In the genomic region with DNA sequence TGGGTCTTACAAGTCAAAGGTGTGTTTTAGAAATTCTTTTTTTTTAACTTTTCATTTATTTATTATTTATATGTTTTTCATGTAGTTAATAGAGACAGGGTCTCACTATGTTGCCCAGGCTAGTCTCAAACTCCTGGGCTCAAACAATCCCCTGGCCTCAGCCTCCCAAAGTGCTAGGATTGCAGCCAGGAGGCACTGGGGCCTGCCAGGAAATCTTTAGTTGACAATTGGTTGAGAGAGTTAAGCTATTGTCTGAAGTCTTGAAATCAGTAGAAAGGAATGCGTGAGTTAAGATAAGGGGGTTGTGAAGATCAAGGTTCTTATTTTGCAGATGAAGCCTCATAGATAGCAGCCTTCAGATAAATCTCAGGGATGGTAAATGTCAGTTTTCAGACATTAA, we compare ENCODE assay signal across 33 cellular contexts.
"Had no signal": no experiment of that assay in that cellular context is flagged by ENCODE, and none has a peak within 500 bp of the region (broad histone marks: within the 10 kb centered on the region; RNA-seq: fewer than 3 reads in every experiment).

No MANE protein-coding gene starts in this region.

- DNase-seq: activated B cell treated with CpG ODN at 0.5 μM for 24 hours; activated CD4-positive, alpha-beta memory T cell treated with anti-CD3 and anti-CD28 coated beads, Interleukin-2, amount 10 ng/mL, durations not matched to agents 7 days and 5 days; activated CD4-positive, alpha-beta T cell treated with anti-CD3 and anti-CD28 coated beads for 4 hours; activated CD4-positive, CD25-positive, alpha-beta regulatory T cell treated with anti-CD3 and anti-CD28 coated beads, Interleukin-2, amount 50 U/mL, for 72 hours; activated gamma-delta T cell; activated naive CD4-positive, alpha-beta T cell treated with Interleukin-2 at 50 U/mL for 16 hours; activated naive CD8-positive, alpha-beta T cell treated with anti-CD3 and anti-CD28 coated beads, Interleukin-2, amount 10 ng/mL, durations not matched to agents 7 days and 5 days; activated T-cell treated with anti-CD3 and anti-CD28 coated beads, Interleukin-2, amount 50 U/mL, for 1 hour; activated T-cell treated with anti-CD3 and anti-CD28 coated beads, Interleukin-2, amount 50 U/mL, for 72 hours; amygdala; body of pancreas; Kasumi-1; MG63; NCI-H1048; NCI-H1105 treated with DMSO at 0.1 percent for 48 hours; NCI-H1436; NCI-H1694; NCI-H1930; NCI-H2081 treated with DMSO at 0.1 percent for 48 hours; NCI-H226; NCI-H524 treated with DMSO at 0.1 percent for 48 hours; PC-3; Peyer's patch; RPMI8226; SHP77 treated with DMSO at 0.1 percent for 48 hours; SK-N-SH had no signal

- H3K4me1 ChIP-seq: ascending aorta, body of pancreas, breast epithelium, Peyer's patch, SJSA1 had no signal

- H3K36me3 ChIP-seq: ascending aorta, breast epithelium, MG63, Peyer's patch, SJSA1 had no signal

- H3K9me3 ChIP-seq: MG63, Peyer's patch, SK-N-SH had no signal

- H3K4me1 Mint-ChIP-seq: activated B cell treated with CpG ODN at 0.5 μM for 24 hours; activated CD4-positive, alpha-beta memory T cell treated with anti-CD3 and anti-CD28 coated beads, Interleukin-2, amount 10 ng/mL, durations not matched to agents 7 days and 5 days; activated naive CD4-positive, alpha-beta T cell treated with anti-CD3 and anti-CD28 coated beads, Interleukin-2, amount 50 U/mL, for 24 hours; activated naive CD8-positive, alpha-beta T cell treated with anti-CD3 and anti-CD28 coated beads, Interleukin-2, amount 10 ng/mL, durations not matched to agents 7 days and 5 days; activated T-helper 17 cell treated with anti-CD3 and anti-CD28 coated beads, Interleukin-2, amount 50 U/mL, for 72 hours had no signal

- H3K27ac ChIP-seq: ascending aorta, body of pancreas, breast epithelium, Peyer's patch, SJSA1 had no signal

- H3K4me3 ChIP-seq: ascending aorta, body of pancreas, breast epithelium, MG63, Peyer's patch, SJSA1 had no signal

- H3K4me3 Mint-ChIP-seq: activated B cell treated with CpG ODN at 0.5 μM for 24 hours; activated CD4-positive, alpha-beta memory T cell treated with anti-CD3 and anti-CD28 coated beads, Interleukin-2, amount 10 ng/mL, durations not matched to agents 7 days and 5 days; activated naive CD4-positive, alpha-beta T cell treated with anti-CD3 and anti-CD28 coated beads, Interleukin-2, amount 50 U/mL, for 24 hours; activated naive CD8-positive, alpha-beta T cell treated with anti-CD3 and anti-CD28 coated beads, Interleukin-2, amount 10 ng/mL, durations not matched to agents 7 days and 5 days; activated T-cell treated with anti-CD3 and anti-CD28 coated beads, Interleukin-2, amount 50 U/mL, for 72 hours; activated T-helper 17 cell treated with anti-CD3 and anti-CD28 coated beads, Interleukin-2, amount 50 U/mL, for 72 hours; T-helper 1 cell treated with Interleukin-12 subunit alpha and Interleukin-12 subunit beta and Interleukin-4 antibody, amounts not matched to agents 30 μg/mL and 1 μg/mL, for 36 hours; T-helper 2 cell treated with Interferon-gamma antibody and Interleukin-4, amounts not matched to agents 5 μg/mL and 100 μg/mL, for 36 hours had no signal

- ATAC-seq: activated T-cell treated with anti-CD3 and anti-CD28 coated beads, Interleukin-2, amount 50 U/mL, for 72 hours; activated T-helper 17 cell treated with anti-CD3 and anti-CD28 coated beads, Interleukin-2, amount 50 U/mL, for 72 hours; body of pancreas; PC-3 had no signal

- H3K27me3 Mint-ChIP-seq: activated B cell treated with CpG ODN at 0.5 μM for 24 hours; activated CD4-positive, alpha-beta memory T cell treated with anti-CD3 and anti-CD28 coated beads, Interleukin-2, amount 10 ng/mL, durations not matched to agents 7 days and 5 days; activated naive CD4-positive, alpha-beta T cell treated with anti-CD3 and anti-CD28 coated beads, Interleukin-2, amount 50 U/mL, for 24 hours; activated naive CD8-positive, alpha-beta T cell treated with anti-CD3 and anti-CD28 coated beads, Interleukin-2, amount 10 ng/mL, durations not matched to agents 7 days and 5 days had no signal

- H3K27me3 ChIP-seq: ascending aorta, body of pancreas, breast epithelium, MG63, Peyer's patch, SJSA1 had no signal

- H3K9me3 Mint-ChIP-seq: activated T-helper 17 cell treated with anti-CD3 and anti-CD28 coated beads, Interleukin-2, amount 50 U/mL, for 72 hours had no signal

- H3K9ac ChIP-seq: SK-N-SH had no signal

- H3K36me3 Mint-ChIP-seq: activated naive CD4-positive, alpha-beta T cell treated with anti-CD3 and anti-CD28 coated beads, Interleukin-2, amount 50 U/mL, for 24 hours; activated naive CD8-positive, alpha-beta T cell treated with anti-CD3 and anti-CD28 coated beads, Interleukin-2, amount 10 ng/mL, durations not matched to agents 7 days and 5 days had no signal

- H3K27ac Mint-ChIP-seq: activated B cell treated with CpG ODN at 0.5 μM for 24 hours; activated CD4-positive, alpha-beta memory T cell treated with anti-CD3 and anti-CD28 coated beads, Interleukin-2, amount 10 ng/mL, durations not matched to agents 7 days and 5 days; activated naive CD4-positive, alpha-beta T cell treated with anti-CD3 and anti-CD28 coated beads, Interleukin-2, amount 50 U/mL, for 24 hours; activated naive CD8-positive, alpha-beta T cell treated with anti-CD3 and anti-CD28 coated beads, Interleukin-2, amount 10 ng/mL, durations not matched to agents 7 days and 5 days; activated T-cell treated with anti-CD3 and anti-CD28 coated beads, Interleukin-2, amount 50 U/mL, for 72 hours; activated T-helper 17 cell treated with anti-CD3 and anti-CD28 coated beads, Interleukin-2, amount 50 U/mL, for 72 hours; T-helper 1 cell treated with Interleukin-12 subunit alpha and Interleukin-12 subunit beta and Interleukin-4 antibody, amounts not matched to agents 30 μg/mL and 1 μg/mL, for 36 hours; T-helper 2 cell treated with Interferon-gamma antibody and Interleukin-4, amounts not matched to agents 5 μg/mL and 100 μg/mL, for 36 hours had no signal
